In the genomic region with DNA sequence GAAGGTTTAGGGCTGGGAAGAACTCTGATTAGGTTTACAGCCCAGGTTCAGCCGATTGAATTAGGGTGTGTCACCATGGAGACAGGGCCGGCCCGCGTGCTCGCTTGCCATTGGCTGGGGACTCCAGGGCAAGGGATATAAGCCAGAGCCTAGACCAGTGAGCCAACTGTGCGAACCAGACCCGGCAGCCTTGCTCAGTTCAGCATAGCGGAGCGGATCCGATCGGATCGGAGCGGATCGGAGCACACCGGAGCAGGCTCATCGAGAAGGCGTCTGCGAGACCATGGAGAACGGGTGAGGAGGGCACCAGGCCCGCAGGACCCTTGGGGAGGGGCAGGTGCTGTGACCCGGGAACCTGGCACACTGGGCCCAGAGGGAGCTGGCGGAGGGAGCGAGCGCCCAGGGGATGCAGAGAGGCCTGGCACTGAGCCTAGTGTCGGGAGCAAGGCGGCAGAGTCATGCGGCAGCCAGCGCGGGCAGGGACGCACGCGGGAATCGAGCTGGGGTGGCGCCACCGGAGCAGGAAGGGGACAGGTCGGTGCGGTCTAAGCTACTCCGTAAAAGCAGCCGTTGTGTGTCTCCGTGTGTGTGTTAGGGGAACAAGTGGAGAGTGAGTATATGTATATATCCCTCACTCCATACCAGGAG, we compare ENCODE assay signal across 1 cellular context.
TF ChIP-seq lines count a peak whose summit lies in the region.

Gene PNP (plus strand): TSS at position 165 of the 648 bp plus-strand sequence. CDS start 119 bp downstream, at position 284.

TF ChIP-seq in H1, 55 proteins besides CTCF, POLR2A, EP300 and RAD21 (continued from another document):
- TF ChIP-seq CHD1 (IDR thresholded peaks at IDR 0.05; ENCODE audit: low read depth, low read length) = no peak
- TF ChIP-seq HDAC6 (IDR thresholded peaks at IDR 0.05; ENCODE audit: low read depth, low read length) = no peak
- TF ChIP-seq BRCA1 (IDR thresholded peaks at IDR 0.05; ENCODE audit: low read depth, low read length) = no peak
- peak in 1 of 2 experiments; percentile 74; a peak in 2 of 4 replicates for TF ChIP-seq SIN3A (conservative IDR thresholded peaks at IDR 0.05 in 1 of 2, IDR thresholded peaks at IDR 0.05 in 1 of 2; ENCODE audit: low read depth in 1 of 2, low read length in 2 of 2)
- no peak for TF ChIP-seq BACH1 (IDR thresholded peaks at IDR 0.05; ENCODE audit: low read length)
- TF ChIP-seq, protein P1, sequence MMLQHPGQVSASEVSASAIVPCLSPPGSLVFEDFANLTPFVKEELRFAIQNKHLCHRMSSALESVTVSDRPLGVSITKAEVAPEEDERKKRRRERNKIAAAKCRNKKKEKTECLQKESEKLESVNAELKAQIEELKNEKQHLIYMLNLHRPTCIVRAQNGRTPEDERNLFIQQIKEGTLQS (IDR thresholded peaks at IDR 0.05; ENCODE audit: insufficient read depth, low read depth, low read length) = no peak
- no peak for TF ChIP-seq BCL11A (IDR thresholded peaks at IDR 0.05; ENCODE audit: low read depth in 2 of 2, low read length in 2 of 2)
- peak; percentile 70 for TF ChIP-seq SP1 (IDR thresholded peaks at IDR 0.05; ENCODE audit: low read depth, low read length)
- TF ChIP-seq CEBPB (IDR thresholded peaks at IDR 0.05; ENCODE audit: low read depth, low read length) = no peak
- no peak for TF ChIP-seq SIX5 (IDR thresholded peaks at IDR 0.05; ENCODE audit: low read depth, low read length)
- TF ChIP-seq SIRT6 (IDR thresholded peaks at IDR 0.05; ENCODE audit: low read length) = no peak
- no peak for TF ChIP-seq MAFK (IDR thresholded peaks at IDR 0.05; ENCODE audit: low read depth, low read length)
- TF ChIP-seq ZNF274 (IDR thresholded peaks at IDR 0.05; ENCODE audit: borderline replicate concordance, extremely low read depth, low read length) = no peak
- TF ChIP-seq RFX5 (IDR thresholded peaks at IDR 0.05; ENCODE audit: borderline replicate concordance, low read depth, low read length) = no peak
- TF ChIP-seq SAP30 (IDR thresholded peaks at IDR 0.05; ENCODE audit: insufficient read depth, insufficient replicate concordance, low read length) = peak; percentile 78
- no peak for TF ChIP-seq EZH2 (IDR thresholded peaks at IDR 0.05; ENCODE audit: low read depth, low read length, severe bottlenecking)
- TF ChIP-seq TCF12 (IDR thresholded peaks at IDR 0.05; ENCODE audit: low read depth, low read length) = no peak
- TF ChIP-seq YY1 (IDR thresholded peaks at IDR 0.05; ENCODE audit: low read depth, low read length) = no peak
- TF ChIP-seq CBX5 (IDR thresholded peaks at IDR 0.05; ENCODE audit: low read depth, low read length) = no peak
- TF ChIP-seq, protein P2, sequence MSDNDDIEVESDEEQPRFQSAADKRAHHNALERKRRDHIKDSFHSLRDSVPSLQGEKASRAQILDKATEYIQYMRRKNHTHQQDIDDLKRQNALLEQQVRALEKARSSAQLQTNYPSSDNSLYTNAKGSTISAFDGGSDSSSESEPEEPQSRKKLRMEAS (IDR thresholded peaks at IDR 0.05) = peak; percentile 63
- TF ChIP-seq POLR2AphosphoS5 (IDR thresholded peaks at IDR 0.05; ENCODE audit: low read depth, low read length) = peak; percentile 100
- no peak for TF ChIP-seq KDM5A (IDR thresholded peaks at IDR 0.05; ENCODE audit: low read length)
- TF ChIP-seq TBP (IDR thresholded peaks at IDR 0.05; ENCODE audit: low read depth, low read length) = peak; percentile 98
- no peak; the same call in 1 of the 2 replicates for TF ChIP-seq SUZ12 (IDR thresholded peaks at IDR 0.05; ENCODE audit: low read length)
- TF ChIP-seq TAF1 (IDR thresholded peaks at IDR 0.05; ENCODE audit: low read depth, low read length) = peak; percentile 99
- TF ChIP-seq SP2 (IDR thresholded peaks at IDR 0.05; ENCODE audit: low read length) = no peak
- peak; percentile 94 for TF ChIP-seq TAF7 (optimal IDR thresholded peaks at IDR 0.05; ENCODE audit: borderline replicate concordance, low read depth, low read length)
- no peak for TF ChIP-seq SP4 (IDR thresholded peaks at IDR 0.05; ENCODE audit: low read length)
- TF ChIP-seq, protein P3, sequence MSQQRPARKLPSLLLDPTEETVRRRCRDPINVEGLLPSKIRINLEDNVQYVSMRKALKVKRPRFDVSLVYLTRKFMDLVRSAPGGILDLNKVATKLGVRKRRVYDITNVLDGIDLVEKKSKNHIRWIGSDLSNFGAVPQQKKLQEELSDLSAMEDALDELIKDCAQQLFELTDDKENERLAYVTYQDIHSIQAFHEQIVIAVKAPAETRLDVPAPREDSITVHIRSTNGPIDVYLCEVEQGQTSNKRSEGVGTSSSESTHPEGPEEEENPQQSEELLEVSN (IDR thresholded peaks at IDR 0.05) = no peak
- TF ChIP-seq GTF2F1 (IDR thresholded peaks at IDR 0.05; ENCODE audit: borderline replicate concordance, low read depth, low read length) = peak; percentile 97
- TF ChIP-seq PHF8 (conservative IDR thresholded peaks at IDR 0.05; ENCODE audit: low read depth, low read length) = peak; percentile 83
- peak; percentile 13; the same call in 1 of the 2 replicates for TF ChIP-seq CHD2 (IDR thresholded peaks at IDR 0.05; ENCODE audit: low read length)
- TF ChIP-seq ASH2L (IDR thresholded peaks at IDR 0.05; ENCODE audit: low read length) = peak; percentile 90
